25 cellular contexts compared by ENCODE assay signal in genomic region chr6:79280756-79281155, GRCh38.
"Had no signal": no experiment of that assay in that cellular context is flagged by ENCODE, and none has a peak within 500 bp of the region (broad histone marks: within the 10 kb centered on the region; RNA-seq: fewer than 3 reads in every experiment).

No MANE protein-coding gene starts in this region.

- H3K27ac ChIP-seq: breast epithelium, heart right ventricle, ovary, stomach, suprapubic skin, tibial nerve had no signal

- H3K4me1 ChIP-seq: breast epithelium, heart right ventricle, suprapubic skin, tibial nerve had no signal

- H3K27me3 ChIP-seq: breast epithelium, heart right ventricle, ovary, stomach, suprapubic skin, tibial nerve had no signal

- FAIRE-seq: astrocyte, colon, keratinocyte had no signal

- H3K4me3 ChIP-seq: breast epithelium, heart right ventricle, ovary, smooth muscle cell, stomach, suprapubic skin, tibial nerve had no signal

- ATAC-seq: activated CD4-positive, alpha-beta T cell treated with anti-CD3 and anti-CD28 coated beads for 36 hours; activated T-cell treated with anti-CD3 and anti-CD28 coated beads, Interleukin-2, amount 50 U/mL, for 4 hours; heart right ventricle; left ventricle myocardium superior; naive thymus-derived CD8-positive, alpha-beta T cell; sciatic nerve; stimulated activated memory B cell treated with anti-CD40 and anti-IgM and Interleukin-4, amounts not matched to agents 10 μg/mL and 1 μg/mL and 100 μg/mL, for 72 hours had no signal

- DNase-seq: activated CD4-positive, alpha-beta T cell treated with anti-CD3 and anti-CD28 coated beads for 36 hours; activated CD4-positive, alpha-beta T cell treated with anti-CD3 and anti-CD28 coated beads, Interleukin-2, amount 50 U/mL, for 4 hours; activated CD8-positive, alpha-beta memory T cell treated with anti-CD3 and anti-CD28 coated beads for 24 hours; activated CD8-positive, alpha-beta memory T cell treated with anti-CD3 and anti-CD28 coated beads, Interleukin-2, amount 50 U/mL, for 4 hours; activated naive CD4-positive, alpha-beta T cell treated with Interleukin-2 at 50 U/mL for 16 hours; activated naive CD8-positive, alpha-beta T cell treated with anti-CD3 and anti-CD28 coated beads for 36 hours; activated T-cell treated with anti-CD3 and anti-CD28 coated beads, Interleukin-2, amount 50 U/mL, for 4 hours; effector memory CD4-positive, alpha-beta T cell; heart right ventricle; left ventricle myocardium superior; mammary epithelial cell; naive thymus-derived CD8-positive, alpha-beta T cell; ovary; stimulated activated CD4-positive, alpha-beta T cell treated with anti-CD3 and anti-CD28 coated beads, Interleukin-15, amount 100 ng/mL, for 24 hours; stomach; T-helper 9 cell had no signal

- H3K36me3 ChIP-seq: breast epithelium, heart right ventricle, ovary, stomach, suprapubic skin, tibial nerve had no signal

- H3K9me3 ChIP-seq: ovary, suprapubic skin had no signal

- H3K4me2 ChIP-seq: smooth muscle cell had no signal
